ENCODE assay signal across 9 cellular contexts in the genomic region with DNA sequence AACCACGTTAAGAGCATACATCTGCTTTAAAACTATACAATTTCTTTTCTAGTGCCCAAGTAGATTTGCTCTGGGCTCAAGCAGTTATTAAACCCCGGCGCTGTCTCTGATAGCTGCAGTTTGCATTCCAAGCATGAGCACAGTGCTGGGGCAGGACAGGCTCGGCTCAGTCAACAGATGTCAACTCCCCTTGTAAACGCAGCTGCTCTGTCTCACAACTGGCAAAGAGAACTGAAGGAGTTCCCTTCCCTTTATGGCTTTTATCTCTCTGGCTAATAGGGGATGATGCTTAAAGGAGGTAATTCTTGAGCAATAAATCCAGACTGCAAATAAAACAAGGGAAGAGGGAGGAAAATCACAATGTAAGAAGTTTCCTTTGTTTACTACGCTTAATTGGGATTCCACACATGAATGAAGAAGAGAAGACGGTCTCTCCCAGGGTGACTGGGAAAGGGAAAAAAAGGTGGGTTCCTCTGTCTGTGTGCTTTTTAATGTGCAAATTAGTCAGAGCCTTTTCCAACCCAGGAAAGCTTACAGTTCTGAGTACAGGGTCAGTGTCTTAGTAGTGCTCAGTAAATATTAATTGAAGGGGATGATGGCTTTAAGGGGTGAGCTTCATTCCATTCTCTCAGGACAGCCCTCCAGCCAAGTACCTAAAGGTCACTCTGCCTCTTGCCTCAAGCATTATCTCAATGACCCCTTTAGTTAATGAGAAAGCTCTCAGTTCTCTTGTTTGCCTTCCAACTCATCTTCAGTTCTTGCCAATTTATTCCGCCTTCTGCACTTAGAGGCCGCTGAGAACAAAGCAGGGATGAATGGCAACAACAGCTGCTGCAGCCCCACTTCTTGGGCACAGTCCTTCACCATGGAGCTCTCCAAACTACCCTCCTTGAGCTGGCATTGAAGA.
DNase-seq lines count a peak whose midpoint lies in the region; ATAC-seq and TF ChIP-seq lines count a peak whose summit lies in the region.
"Had no signal": no experiment of that assay in that cellular context is flagged by ENCODE, and none has a peak within 500 bp of the region (broad histone marks: within the 10 kb centered on the region; RNA-seq: fewer than 3 reads in every experiment).

No MANE protein-coding gene starts in this region.

- in situ Hi-C loops in brain microvascular endothelial cell (cut with HindIII; ENCODE audit: low pct_ligation_motif_present, low sequenced_read_pairs) = no loop called here

- peaks cover 0 to 10% (median 0%) of the 10 kb centered on the region in 4 donors for H3K9me3 ChIP-seq in stomach
- H3K9me3 ChIP-seq: MG63 had no signal

- H3K4me3 ChIP-seq in brain microvascular endothelial cell (ENCODE audit: low read depth, low read length) = no peak overlapping the region
- no peak overlapping the region for H3K4me3 ChIP-seq in stomach
- H3K4me3 ChIP-seq: MG63 had no signal

- 39 to 47% (median 43%) methylated on average over 9 of the region's 9 CpGs for WGBS in stomach, 5 donors

- no peak for TF ChIP-seq POLR2A in stomach (IDR thresholded peaks at IDR 0.05)

- no peak overlapping the region for H3K27ac ChIP-seq in brain microvascular endothelial cell
- H3K27ac ChIP-seq in stomach = peak overlapping the region in 3 of 5 donors; percentile 9 to 56 (median 29)

- no peaks in the 10 kb centered on the region for H3K36me3 ChIP-seq in brain microvascular endothelial cell (replicated peaks)
- H3K36me3 ChIP-seq in stomach = no peaks in the 10 kb centered on the region
- H3K36me3 ChIP-seq: MG63 had no signal

- intact Hi-C loops in left colon (cut with DNase I, micrococcal nuclease) = no loop called here
- intact Hi-C loops in stomach (cut with DNase I; ENCODE audit: low total_unique reads) = no loop called here

- no peak for TF ChIP-seq EP300 in stomach (IDR thresholded peaks at IDR 0.05)

- H3K27me3 ChIP-seq in brain microvascular endothelial cell (replicated peaks) (no peaks in the 10 kb centered on the region), stomach (no peaks in the 10 kb centered on the region)
- H3K27me3 ChIP-seq: MG63 had no signal

- DNase-seq in NCI-H1092 treated with DMSO at 0.1 percent for 48 hours (lab: John Stamatoyannopoulos, UW) = peak; percentile 83
- peak; percentile 21 for DNase-seq in brain microvascular endothelial cell
- DNase-seq in left colon = peak; percentile 46 to 67
- no peak for DNase-seq in stomach
- no peak for DNase-seq in SK-N-DZ (ENCODE audit: low spot score)
- no peak for DNase-seq in SIG-M5 treated with dmso at 0.1 percent for 504 hours (lab: John Stamatoyannopoulos, UW; ENCODE audit: unreplicated experiment)
- DNase-seq in stimulated activated CD4-positive, alpha-beta T cell treated with anti-CD3 and anti-CD28 coated beads, Interleukin-15, amount 100 ng/mL, for 24 hours = no peak
- DNase-seq: MG63 had no signal

- no peak for TF ChIP-seq CTCF in brain microvascular endothelial cell (IDR thresholded peaks at IDR 0.05; ENCODE audit: low read depth, low read length, missing control alignments)
- TF ChIP-seq CTCF in stomach (IDR thresholded peaks at IDR 0.05) = no peak

- ATAC-seq in left colon (peak; percentile 88), GM19328 (IDR thresholded peaks at IDR 0.05; ENCODE audit: unreplicated experiment) (no peak)

- peaks cover 0 to 30% (median 15%) of the 10 kb centered on the region in 4 donors for H3K4me1 ChIP-seq in stomach

Comparison
In these comparisons a context has a peak if more than half of its experiments do, and no peak if none do; other contexts are left out.
1. DNase-seq: peak in NCI-H1092 treated with DMSO at 0.1 percent for 48 hours (single experiment), brain microvascular endothelial cell (single experiment) and left colon (2 of 2); none in stomach (single experiment), SK-N-DZ (single experiment), SIG-M5 treated with dmso at 0.1 percent for 504 hours (single experiment) and stimulated activated CD4-positive, alpha-beta T cell treated with anti-CD3 and anti-CD28 coated beads, Interleukin-15, amount 100 ng/mL, for 24 hours (single experiment).